ENCODE assay signal across 8 cellular contexts in the genomic region with DNA sequence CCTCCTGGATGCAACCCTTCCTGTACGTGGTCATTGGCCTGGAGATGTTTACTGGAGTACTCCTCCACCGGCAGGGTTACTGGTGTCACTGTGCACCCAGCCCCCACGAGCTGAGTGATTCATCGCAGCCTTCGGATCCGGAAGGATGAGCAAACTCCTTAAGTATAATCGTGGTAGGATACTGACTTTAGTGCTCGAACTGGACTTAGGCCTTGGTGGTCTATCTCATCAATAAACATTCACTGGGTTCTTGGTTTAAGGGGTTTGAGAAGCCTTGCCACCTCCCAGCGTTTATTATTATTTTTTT.
DNase-seq lines count a peak whose midpoint lies in the region; ATAC-seq and TF ChIP-seq lines count a peak whose summit lies in the region.
"Not testable (repeated sequence)": the region's sequence is repeated elsewhere in the genome, so short reads cannot be mapped to it uniquely, and the experiment has no call there.

No MANE protein-coding gene starts in this region.

- not testable (repeated sequence) for H2BK15ac ChIP-seq in IMR-90 (ENCODE audit: low read depth, low read length)

- CTCF ChIA-PET in IMR-90 (lab: Yijun Ruan, JAX) = interaction anchor here (0.6 kb wide), 1 partner anchor 45 kb away, joined by 3 read pairs; no protein-coding TSS in a partner anchor

- peak overlapping the region; percentile 70 for H3K4me3 Mint-ChIP-seq in activated naive CD4-positive, alpha-beta T cell treated with anti-CD3 and anti-CD28 coated beads, Interleukin-2, amount 50 U/mL, for 24 hours
- peak overlapping the region; percentile 73 for H3K4me3 Mint-ChIP-seq in osteocyte (ENCODE audit: unreplicated experiment)

- H3K79me1 ChIP-seq in IMR-90 (ENCODE audit: low read depth in 1 of 2, low read length in 2 of 2) = not testable (repeated sequence)

- H3K4me2 ChIP-seq in IMR-90 (ENCODE audit: low read depth, low read length) = not testable (repeated sequence)

- in situ Hi-C loops in IMR-90 (cut with MboI; ENCODE audit: low sequenced_read_pairs) = not testable (repeated sequence)

- H3K36me3 Mint-ChIP-seq in activated naive CD4-positive, alpha-beta T cell treated with anti-CD3 and anti-CD28 coated beads, Interleukin-2, amount 50 U/mL, for 24 hours; osteocyte (ENCODE audit: unreplicated experiment): not testable (repeated sequence)

- intact Hi-C loops in IMR-90 (cut with micrococcal nuclease) = not testable (repeated sequence)

- WGBS in IMR-90 (ENCODE audit: extremely low coverage in 2 of 2, insufficient read length in 1 of 2), 2 experiments = no CpG with 5 or more reads among the region's 9 CpGs

- H2AK9ac ChIP-seq in IMR-90 (replicated peaks; ENCODE audit: low read depth, low read length, poor library complexity) = not testable (repeated sequence)

- H3K23ac ChIP-seq in IMR-90 (ENCODE audit: low read depth, low read length) = not testable (repeated sequence)

- not testable (repeated sequence) for H3K4me3 ChIP-seq in IMR-90 (ENCODE audit: insufficient read depth, low read depth, low read length); RWPE2 (ENCODE audit: severe bottlenecking)
- peak overlapping the region; percentile 46 for H3K4me3 ChIP-seq in endocrine pancreas (ENCODE audit: control insufficient read depth, insufficient read depth, low read length)

- not testable (repeated sequence) for H2AFZ ChIP-seq in IMR-90 (replicated peaks; ENCODE audit: low read length, poor library complexity)

- not testable (repeated sequence) for H3K27me3 ChIP-seq in IMR-90 (ENCODE audit: control insufficient read depth, insufficient read depth, low read length); RWPE2 (ENCODE audit: insufficient read depth, poor library complexity, severe bottlenecking); endocrine pancreas (ENCODE audit: control insufficient read depth, insufficient read depth, low read length)

- H3K14ac ChIP-seq in IMR-90 (replicated peaks; ENCODE audit: low read depth, low read length) = not testable (repeated sequence)

- H4K5ac ChIP-seq in IMR-90 (ENCODE audit: low read depth, low read length) = not testable (repeated sequence)

- H3K4me1 Mint-ChIP-seq in activated naive CD4-positive, alpha-beta T cell treated with anti-CD3 and anti-CD28 coated beads, Interleukin-2, amount 50 U/mL, for 24 hours = peaks cover 13% of the 10 kb centered on the region
- H3K4me1 Mint-ChIP-seq in osteocyte (ENCODE audit: unreplicated experiment) = peaks cover 12% of the 10 kb centered on the region

- peak; percentile 28 for ATAC-seq in GM19455 (IDR thresholded peaks at IDR 0.05; ENCODE audit: unreplicated experiment)
- ATAC-seq in IMR-90 (ENCODE audit: low read depth) = peak; percentile 63
- ATAC-seq in RWPE2 (ENCODE audit: low read depth) = peak; percentile 78

- not testable (repeated sequence) for H3K56ac ChIP-seq in IMR-90 (ENCODE audit: extremely low read depth, insufficient read depth, low read length)

- H3K9me1 ChIP-seq in IMR-90 (ENCODE audit: insufficient read depth, low read length) = not testable (repeated sequence)

- H4K91ac ChIP-seq in IMR-90 (ENCODE audit: insufficient read depth, low read depth, low read length) = not testable (repeated sequence)

- not testable (repeated sequence) for H4K20me1 ChIP-seq in IMR-90 (ENCODE audit: insufficient read depth, low read length)

- BruUV-seq in IMR-90 (replicated peaks; lab: Mats Ljungman, UMichigan) = not testable (repeated sequence)

- H3K9me3 Mint-ChIP-seq in activated naive CD4-positive, alpha-beta T cell treated with anti-CD3 and anti-CD28 coated beads, Interleukin-2, amount 50 U/mL, for 24 hours; osteocyte (ENCODE audit: unreplicated experiment): not testable (repeated sequence)

- not testable (repeated sequence) for H2BK5ac ChIP-seq in IMR-90 (ENCODE audit: low read depth, low read length, poor library complexity, severe bottlenecking)

- H3K27me3 Mint-ChIP-seq in activated naive CD4-positive, alpha-beta T cell treated with anti-CD3 and anti-CD28 coated beads, Interleukin-2, amount 50 U/mL, for 24 hours = peaks cover 53% of the 10 kb centered on the region
- H3K27me3 Mint-ChIP-seq in osteocyte (ENCODE audit: unreplicated experiment) = peaks cover 43% of the 10 kb centered on the region

- POLR2A ChIA-PET in IMR-90 (lab: Charles Lee; ENCODE audit: unreplicated experiment) = not testable (repeated sequence)

- not testable (repeated sequence) for H3K27ac ChIP-seq in IMR-90 (ENCODE audit: insufficient read depth, low read length)
- H3K27ac ChIP-seq in RWPE2 (ENCODE audit: poor library complexity, severe bottlenecking) = peak overlapping the region; percentile 17

- not testable (repeated sequence) for H3K4me1 ChIP-seq in IMR-90 (ENCODE audit: control insufficient read depth, insufficient read depth, low read length); endocrine pancreas (ENCODE audit: control insufficient read depth, insufficient read depth, low read length)
- peaks cover 27% of the 10 kb centered on the region for H3K4me1 ChIP-seq in RWPE2 (ENCODE audit: insufficient read depth, poor library complexity, severe bottlenecking)

- DNase-seq in A172 (ENCODE audit: low spot score) (peak; percentile 64), IMR-90 (peak; percentile 13), RWPE2 (ENCODE audit: low spot score) (peak; percentile 71), iris pigment epithelial cell (ENCODE audit: low read depth) (peak; percentile 78)
- not testable (repeated sequence) for DNase-seq in osteocyte (ENCODE audit: extremely low spot score, unreplicated experiment)

- TF ChIP-seq POLR2A in IMR-90 (IDR thresholded peaks at IDR 0.05; ENCODE audit: low read depth, low read length) = not testable (repeated sequence)

- not testable (repeated sequence) for H3K18ac ChIP-seq in IMR-90 (ENCODE audit: low read depth, low read length)

- not testable (repeated sequence) for H3K36me3 ChIP-seq in IMR-90 (ENCODE audit: control insufficient read depth, insufficient read depth, low read length); RWPE2 (ENCODE audit: low read depth); endocrine pancreas (ENCODE audit: control insufficient read depth, insufficient read depth, low read length)

- H2BK120ac ChIP-seq in IMR-90 (ENCODE audit: low read depth, low read length) = not testable (repeated sequence)

- not testable (repeated sequence) for H2AK5ac ChIP-seq in IMR-90 (ENCODE audit: low read depth, low read length)

- H3K9me3 ChIP-seq in IMR-90 (ENCODE audit: control insufficient read depth, insufficient read depth, low read length); RWPE2 (ENCODE audit: severe bottlenecking); endocrine pancreas (ENCODE audit: control insufficient read depth, low read length): not testable (repeated sequence)

- H4K8ac ChIP-seq in IMR-90 (ENCODE audit: low read depth in 2 of 2, low read length in 2 of 2) = not testable (repeated sequence)

- H3K9ac ChIP-seq in IMR-90 (ENCODE audit: low read depth, low read length); endocrine pancreas (ENCODE audit: control insufficient read depth, insufficient read depth, low read length): not testable (repeated sequence)

- TF ChIP-seq CTCF in IMR-90 (conservative IDR thresholded peaks at IDR 0.05; ENCODE audit: low read depth, low read length); RWPE2 (IDR thresholded peaks at IDR 0.05; ENCODE audit: poor library complexity, severe bottlenecking); osteocyte (IDR thresholded peaks at IDR 0.05): not testable (repeated sequence)

- dilution Hi-C loops in IMR-90 (cut with HindIII; ENCODE audit: low sequenced_read_pairs, unreplicated experiment) = not testable (repeated sequence)

- H3K27ac Mint-ChIP-seq in activated naive CD4-positive, alpha-beta T cell treated with anti-CD3 and anti-CD28 coated beads, Interleukin-2, amount 50 U/mL, for 24 hours; osteocyte (ENCODE audit: unreplicated experiment): not testable (repeated sequence)

- not testable (repeated sequence) for H3K4ac ChIP-seq in IMR-90 (ENCODE audit: low read depth, low read length)

- TF ChIP-seq RAD21 in IMR-90 (IDR thresholded peaks at IDR 0.05; ENCODE audit: low read length) = not testable (repeated sequence)

- not testable (repeated sequence) for H2BK20ac ChIP-seq in IMR-90 (ENCODE audit: low read depth, low read length)

Comparison
In these comparisons a context has a peak if more than half of its experiments do, and no peak if none do; other contexts are left out.
1. ATAC-seq: peak in every context shown above with its lines; median percentile 78 in RWPE2; 63 in IMR-90; 28 in GM19455.